ENCODE assay signal across 9 cellular contexts in genomic region chr12:96047621-96048211, GRCh38. TPM values are rescaled to one million over a fixed set of nuclear protein-coding genes. Genes with fewer than 3 reads are reported as not detected.
A peak's percentile ranks its signal among the peaks of the same experiment; 100 is the strongest.
DNase-seq lines count a peak whose midpoint lies in the region; ATAC-seq and TF ChIP-seq lines count a peak whose summit lies in the region.
"Had no signal": no experiment of that assay in that cellular context is flagged by ENCODE, and none has a peak within 500 bp of the region (broad histone marks: within the 10 kb centered on the region; RNA-seq: fewer than 3 reads in every experiment).

No MANE protein-coding gene starts in this region.

- H3K27ac ChIP-seq in left lung, result peak overlapping the region; percentile 79 to 90

- H3K27me3 ChIP-seq in adipocyte (replicated peaks; ENCODE audit: control insufficient read depth, insufficient read depth, low read length) (no peaks in the 10 kb centered on the region), left lung (no peaks in the 10 kb centered on the region)

- intact Hi-C loops in left lung (cut with DNase I), result no loop called here

- H3K36me3 ChIP-seq in adipocyte (ENCODE audit: control insufficient read depth, insufficient read depth, low read length, severe bottlenecking) (no peaks in the 10 kb centered on the region), left lung (no peaks in the 10 kb centered on the region)

- H3K9me3 ChIP-seq in adipocyte (ENCODE audit: control insufficient read depth, low read length), result no peaks in the 10 kb centered on the region
- no peaks in the 10 kb centered on the region for H3K9me3 ChIP-seq in left lung

- H3K4me3 ChIP-seq in adipocyte (ENCODE audit: low read length), result peak overlapping the region; percentile 53
- H3K4me3 ChIP-seq in left lung, result no peak overlapping the region

- TF ChIP-seq CTCF in left lung (IDR thresholded peaks at IDR 0.05), result no peak

- no peak overlapping the region for H3K9ac ChIP-seq in adipocyte (ENCODE audit: low read length)

- DNase-seq in AG20443 (ENCODE audit: low spot score), result peak; percentile 71
- DNase-seq in NCI-H2196 treated with DMSO at 0.1 percent for 48 hours (lab: John Stamatoyannopoulos, UW; ENCODE audit: unreplicated experiment), result peak; percentile 81
- DNase-seq in adipocyte (ENCODE audit: low read depth), result peak; percentile 69
- DNase-seq in left lung, result peak; percentile 54 to 73
- DNase-seq in hippocampal formation (lab: John Stamatoyannopoulos, UW), result no peak
- no peak for DNase-seq in HuH-7.5 (ENCODE audit: low spot score)

- peaks cover 28% of the 10 kb centered on the region for H3K4me1 ChIP-seq in adipocyte (ENCODE audit: control insufficient read depth, insufficient read depth, low read length)
- peaks cover 15 to 75% of the 10 kb centered on the region in 2 donors for H3K4me1 ChIP-seq in left lung

- ATAC-seq in GM18858 (IDR thresholded peaks at IDR 0.05; ENCODE audit: unreplicated experiment) (peak; percentile 91), HG03097 (IDR thresholded peaks at IDR 0.05; ENCODE audit: low FRiP score, unreplicated experiment) (peak; percentile 54), left lung (peak; percentile 77)

RNA-seq across cellular contexts. Expression of gene LTA4H, which starts 12.3 kb away (rescaled TPM):
- 100 to 1,000 TPM; 201 to 227 TPM for total RNA-seq in left lung

RNA-seq across cellular contexts. Expression of gene HAL, which starts 51.6 kb away (rescaled TPM):
- total RNA-seq in left lung, result 1 to 10 TPM; 1.1 to 7.1 TPM
- total RNA-seq: urinary bladder had no signal

Comparison
In these comparisons a context has a peak if more than half of its experiments do, and no peak if none do; other contexts are left out.
1. DNase-seq: peak in AG20443 (single experiment), NCI-H2196 treated with DMSO at 0.1 percent for 48 hours (single experiment), adipocyte (single experiment) and left lung (2 of 2); none in hippocampal formation (0 of 2) and HuH-7.5 (single experiment).
2. Peak in every context shown above with its lines, with median percentiles within 50 percentile points of each other: ATAC-seq.